8 cellular contexts compared by ENCODE assay signal in genomic region chr10:95295031-95295755, GRCh38.
DNase-seq lines count a peak whose midpoint lies in the region; ATAC-seq lines count a peak whose summit lies in the region.

No MANE protein-coding gene starts in this region.

- peak; percentile 84 for ATAC-seq in GM19324 (IDR thresholded peaks at IDR 0.05; ENCODE audit: low FRiP score, unreplicated experiment)
- ATAC-seq in HG03342 (IDR thresholded peaks at IDR 0.05; ENCODE audit: unreplicated experiment) = peak; percentile 71

- DNase-seq in DMS153 (lab: John Stamatoyannopoulos, UW) (peak; percentile 95), NOMO-1 treated with DMSO at 0.1 percent for 48 hours (lab: John Stamatoyannopoulos, UW; ENCODE audit: unreplicated experiment) (peak; percentile 86), amniotic epithelial cell (ENCODE audit: low read depth) (peak; percentile 43), kidney glomerular epithelial cell (lab: John Stamatoyannopoulos, UW) (peak; percentile 70), NCI-H524 treated with DMSO at 0.1 percent for 48 hours (lab: John Stamatoyannopoulos, UW) (no peak)
- DNase-seq in stimulated activated CD8-positive, alpha-beta memory T cell treated with anti-CD3 and anti-CD28 coated beads, Interleukin-4, amount 100 ng/mL, for 24 hours (ENCODE audit: low read depth) = peak; percentile 13
